33 cellular contexts compared by ENCODE assay signal in the genomic region with DNA sequence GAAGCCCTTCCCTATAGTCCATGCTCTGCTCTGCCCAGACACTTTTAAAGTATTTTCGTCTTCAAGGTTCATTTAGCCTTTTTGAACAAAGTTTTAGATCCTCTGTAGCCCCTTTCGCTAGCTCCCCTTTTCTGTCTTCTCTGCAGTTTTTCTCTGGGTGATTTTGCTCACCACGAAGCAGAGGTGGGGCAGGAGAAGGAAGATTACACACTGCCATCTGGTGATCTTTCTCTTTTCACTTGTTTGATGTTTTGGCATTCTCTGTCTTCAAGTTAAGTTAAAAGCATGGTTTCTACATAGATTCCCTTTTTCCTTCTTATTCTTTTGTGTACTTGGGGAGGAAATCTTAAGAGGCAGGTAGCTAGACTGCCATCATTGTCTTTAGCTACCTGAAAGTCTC. TPM values are rescaled to one million over a fixed set of nuclear protein-coding genes. Genes with fewer than 3 reads are reported as not detected.
DNase-seq lines count a peak whose midpoint lies in the region; ATAC-seq and TF ChIP-seq lines count a peak whose summit lies in the region.
"Had no signal": no experiment of that assay in that cellular context is flagged by ENCODE, and none has a peak within 500 bp of the region (broad histone marks: within the 10 kb centered on the region; RNA-seq: fewer than 3 reads in every experiment).

No MANE protein-coding gene starts in this region.

- H2AFZ ChIP-seq in Loucy (ENCODE audit: low read length) = no peak overlapping the region
- H2AFZ ChIP-seq: GM23248 had no signal

- H3K4me3 Mint-ChIP-seq in endothelial cell (ENCODE audit: unreplicated experiment) = no peak overlapping the region
- no peak overlapping the region for H3K4me3 Mint-ChIP-seq in activated naive CD4-positive, alpha-beta T cell treated with anti-CD3 and anti-CD28 coated beads, Interleukin-2, amount 10 ng/mL, durations not matched to agents 7 days and 5 days
- H3K4me3 Mint-ChIP-seq: activated CD4-positive, alpha-beta memory T cell treated with anti-CD3 and anti-CD28 coated beads for 36 hours; activated T-cell treated with anti-CD3 and anti-CD28 coated beads, Interleukin-2, amount 50 U/mL, for 72 hours; dendritic cell treated with granulocyte-macrophage colony-stimulating factor and Interleukin-4, amounts not matched to agents 40 ng/mL and 50 ng/mL, for 4 days; endodermal cell; IgD-negative memory B cell had no signal

- TF ChIP-seq CTCF in AG09319 (IDR thresholded peaks at IDR 0.05; ENCODE audit: low read depth, low read length) (peak; percentile 23; the same call in 1 of the 2 replicates), Loucy (conservative IDR thresholded peaks at IDR 0.05; ENCODE audit: low read length) (peak; percentile 40), endothelial cell (IDR thresholded peaks at IDR 0.05; ENCODE audit: unreplicated experiment) (no peak), left ventricle myocardium inferior (IDR thresholded peaks at IDR 0.05; ENCODE audit: borderline replicate concordance) (no peak)

- peaks cover 9% of the 10 kb centered on the region for H3K4me1 ChIP-seq in Loucy (ENCODE audit: insufficient read depth, low read length, poor library complexity, severe bottlenecking)
- no peaks in the 10 kb centered on the region for H3K4me1 ChIP-seq in left ventricle myocardium inferior
- H3K4me1 ChIP-seq: BLaER1 treated with 17β-estradiol and CSF1 and Interleukin-3, amounts not matched to agents 10 nM and 100 nM; left lung; sigmoid colon; stomach; vagina had no signal

- H3K27ac ChIP-seq in left ventricle myocardium inferior (replicated peaks) = no peak overlapping the region
- H3K27ac ChIP-seq: BLaER1 treated with 17β-estradiol and CSF1 and Interleukin-3, amounts not matched to agents 10 nM and 100 nM; GM23248; left lung; neutrophil; sigmoid colon; stomach; vagina had no signal

- H3K9me3 Mint-ChIP-seq in endothelial cell (ENCODE audit: unreplicated experiment) = no peaks in the 10 kb centered on the region
- H3K9me3 Mint-ChIP-seq in activated naive CD4-positive, alpha-beta T cell treated with anti-CD3 and anti-CD28 coated beads, Interleukin-2, amount 10 ng/mL, durations not matched to agents 7 days and 5 days = peaks cover 3% of the 10 kb centered on the region
- H3K9me3 Mint-ChIP-seq: activated CD4-positive, alpha-beta memory T cell treated with anti-CD3 and anti-CD28 coated beads for 36 hours; activated T-cell treated with anti-CD3 and anti-CD28 coated beads, Interleukin-2, amount 50 U/mL, for 72 hours had no signal

- H3K27ac Mint-ChIP-seq in endothelial cell (ENCODE audit: unreplicated experiment) = peak overlapping the region; percentile 16
- no peak overlapping the region for H3K27ac Mint-ChIP-seq in activated naive CD4-positive, alpha-beta T cell treated with anti-CD3 and anti-CD28 coated beads, Interleukin-2, amount 10 ng/mL, durations not matched to agents 7 days and 5 days
- H3K27ac Mint-ChIP-seq: activated CD4-positive, alpha-beta memory T cell treated with anti-CD3 and anti-CD28 coated beads for 36 hours; activated T-cell treated with anti-CD3 and anti-CD28 coated beads, Interleukin-2, amount 50 U/mL, for 72 hours; dendritic cell treated with granulocyte-macrophage colony-stimulating factor and Interleukin-4, amounts not matched to agents 40 ng/mL and 50 ng/mL, for 4 days; endodermal cell had no signal

- H3K27me3 ChIP-seq in Loucy (ENCODE audit: insufficient read depth, low read length, poor library complexity, severe bottlenecking) = no peaks in the 10 kb centered on the region
- no peaks in the 10 kb centered on the region for H3K27me3 ChIP-seq in left ventricle myocardium inferior (ENCODE audit: low read depth)
- H3K27me3 ChIP-seq: BLaER1 treated with 17β-estradiol and CSF1 and Interleukin-3, amounts not matched to agents 10 nM and 100 nM; left lung; neutrophil; sigmoid colon; stomach; vagina had no signal

- no peak for DNase-seq in AG09319 (ENCODE audit: extremely low read depth, low read depth)
- DNase-seq in endothelial cell (ENCODE audit: low spot score) = no peak
- peak; percentile 6 for DNase-seq in myocyte (ENCODE audit: low read depth)
- DNase-seq in activated naive CD4-positive, alpha-beta T cell treated with anti-CD3 and anti-CD28 coated beads, Interleukin-2, amount 10 ng/mL, durations not matched to agents 7 days and 5 days = no peak
- DNase-seq in left ventricle myocardium inferior = no peak
- DNase-seq in NCI-H1417 (lab: John Stamatoyannopoulos, UW) = no peak
- DNase-seq: activated CD4-positive, alpha-beta memory T cell treated with anti-CD3 and anti-CD28 coated beads for 36 hours; activated T-cell treated with anti-CD3 and anti-CD28 coated beads, Interleukin-2, amount 50 U/mL, for 72 hours; central memory CD4-positive, alpha-beta T cell; COR-L47; DMS79 treated with DMSO at 0.1 percent for 48 hours; endodermal cell; GF-D8; GM23248; left lung; mesendoderm; NCI-H1092 treated with DMSO at 0.1 percent for 48 hours; NCI-H1930; NCI-H2171 treated with DMSO at 0.1 percent for 48 hours; NCI-H510A treated with DMSO at 0.1 percent for 48 hours; sigmoid colon; stimulated activated CD4-positive, alpha-beta T cell treated with anti-CD3 and anti-CD28 coated beads, Interleukin-12 subunit alpha, Interleukin-12 subunit beta, amount 100 ng/mL, for 4 hours; stimulated activated CD4-positive, alpha-beta T cell treated with anti-CD3 and anti-CD28 coated beads, Interleukin-2, amount 100 ng/mL, for 48 hours; stomach; T-helper 1 cell had no signal

- ATAC-seq in GM18861 (IDR thresholded peaks at IDR 0.05; ENCODE audit: unreplicated experiment) = no peak
- ATAC-seq: activated T-cell treated with anti-CD3 and anti-CD28 coated beads, Interleukin-2, amount 50 U/mL, for 72 hours; esophagus mucosa; left lung had no signal

- no peak overlapping the region for H3K9ac ChIP-seq in Loucy (ENCODE audit: low read depth, low read length, poor library complexity, severe bottlenecking)
- H3K9ac ChIP-seq: BLaER1 treated with 17β-estradiol and CSF1 and Interleukin-3, amounts not matched to agents 10 nM and 100 nM; GM23248 had no signal

- H3K9me3 ChIP-seq in Loucy (ENCODE audit: insufficient read depth, low read depth, low read length) = no peaks in the 10 kb centered on the region
- H3K9me3 ChIP-seq in left ventricle myocardium inferior (replicated peaks) = no peaks in the 10 kb centered on the region
- H3K9me3 ChIP-seq: left lung, neutrophil, sigmoid colon, stomach, vagina had no signal

- CTCF ChIA-PET in activated naive CD4-positive, alpha-beta T cell treated with anti-CD3 and anti-CD28 coated beads, Interleukin-2, amount 10 ng/mL, durations not matched to agents 7 days and 5 days (lab: Charles Lee) = interaction anchor here (0.6 to 0.7 kb wide), 2 partner anchors 136 to 139 kb away, joined by 3 read pairs; no protein-coding TSS in a partner anchor

- H3K4me1 Mint-ChIP-seq in endothelial cell (ENCODE audit: unreplicated experiment) = peaks cover 9% of the 10 kb centered on the region
- H3K4me1 Mint-ChIP-seq in activated naive CD4-positive, alpha-beta T cell treated with anti-CD3 and anti-CD28 coated beads, Interleukin-2, amount 10 ng/mL, durations not matched to agents 7 days and 5 days = peaks cover 4% of the 10 kb centered on the region
- H3K4me1 Mint-ChIP-seq: endodermal cell, IgD-negative memory B cell had no signal

- intact Hi-C loops in left ventricle myocardium inferior (cut with micrococcal nuclease) = no loop called here

- peaks cover 28% of the 10 kb centered on the region for H3K36me3 Mint-ChIP-seq in endothelial cell (ENCODE audit: low read depth, unreplicated experiment)
- H3K36me3 Mint-ChIP-seq in activated naive CD4-positive, alpha-beta T cell treated with anti-CD3 and anti-CD28 coated beads, Interleukin-2, amount 10 ng/mL, durations not matched to agents 7 days and 5 days = no peaks in the 10 kb centered on the region
- H3K36me3 Mint-ChIP-seq: IgD-negative memory B cell had no signal

- H3K36me3 ChIP-seq in Loucy (ENCODE audit: insufficient read depth, low read length) = no peaks in the 10 kb centered on the region
- peaks cover 67% of the 10 kb centered on the region for H3K36me3 ChIP-seq in left ventricle myocardium inferior
- H3K36me3 ChIP-seq: neutrophil had no signal

- H3K9me2 ChIP-seq in Loucy (replicated peaks; ENCODE audit: low read depth, low read length) = no peaks in the 10 kb centered on the region

- no peaks in the 10 kb centered on the region for H3K79me2 ChIP-seq in Loucy (ENCODE audit: insufficient read depth, low read length)

- H3K27me3 Mint-ChIP-seq in endothelial cell (ENCODE audit: unreplicated experiment) = peaks cover 3% of the 10 kb centered on the region
- H3K27me3 Mint-ChIP-seq in activated naive CD4-positive, alpha-beta T cell treated with anti-CD3 and anti-CD28 coated beads, Interleukin-2, amount 10 ng/mL, durations not matched to agents 7 days and 5 days = no peaks in the 10 kb centered on the region
- H3K27me3 Mint-ChIP-seq: activated CD4-positive, alpha-beta memory T cell treated with anti-CD3 and anti-CD28 coated beads for 36 hours; dendritic cell treated with granulocyte-macrophage colony-stimulating factor and Interleukin-4, amounts not matched to agents 40 ng/mL and 50 ng/mL, for 4 days; IgD-negative memory B cell had no signal

- no peaks in the 10 kb centered on the region for H4K20me1 ChIP-seq in Loucy (ENCODE audit: insufficient read depth, low read length, poor library complexity, severe bottlenecking)
- H4K20me1 ChIP-seq: BLaER1 treated with 17β-estradiol and CSF1 and Interleukin-3, amounts not matched to agents 10 nM and 100 nM had no signal

- no peaks in the 10 kb centered on the region for H3F3A ChIP-seq in Loucy (ENCODE audit: low read depth)

- no peak overlapping the region for H3K4me2 ChIP-seq in Loucy (ENCODE audit: low read depth, low read length, poor library complexity, severe bottlenecking)
- H3K4me2 ChIP-seq: BLaER1 treated with 17β-estradiol and CSF1 and Interleukin-3, amounts not matched to agents 10 nM and 100 nM had no signal

- H3K4me3 ChIP-seq in Loucy (ENCODE audit: low read length, poor library complexity, severe bottlenecking) (no peak overlapping the region), left ventricle myocardium inferior (no peak overlapping the region)
- H3K4me3 ChIP-seq: BLaER1 treated with 17β-estradiol and CSF1 and Interleukin-3, amounts not matched to agents 10 nM and 100 nM; GM23248; left lung; sigmoid colon; stomach; vagina had no signal

RNA-seq across cellular contexts. Expression of gene CC2D2A, which starts 43.9 kb away (rescaled TPM):
- total RNA-seq in endothelial cell (ENCODE audit: unreplicated experiment) = 43.0 TPM
- 16.1 and 17.3 TPM in 2 replicates for total RNA-seq in myocyte
- 16.1 TPM for polyA plus RNA-seq in myocyte (2012)
- 9.6 TPM for total RNA-seq in left ventricle myocardium inferior
- total RNA-seq: activated CD4-positive, alpha-beta memory T cell treated with anti-CD3 and anti-CD28 coated beads for 36 hours; activated T-cell treated with anti-CD3 and anti-CD28 coated beads, Interleukin-2, amount 50 U/mL, for 72 hours had no signal
- polyA plus RNA-seq: IgD-negative memory B cell had no signal

Comparison
In these comparisons a context has a peak if more than half of its experiments do, and no peak if none do; other contexts are left out.
1. CTCF ChIP-seq: peak in AG09319 (single experiment) and Loucy (single experiment); none in endothelial cell (single experiment) and left ventricle myocardium inferior (single experiment).